Comparison of ENCODE assay signal across 8 cellular contexts in the genomic region with DNA sequence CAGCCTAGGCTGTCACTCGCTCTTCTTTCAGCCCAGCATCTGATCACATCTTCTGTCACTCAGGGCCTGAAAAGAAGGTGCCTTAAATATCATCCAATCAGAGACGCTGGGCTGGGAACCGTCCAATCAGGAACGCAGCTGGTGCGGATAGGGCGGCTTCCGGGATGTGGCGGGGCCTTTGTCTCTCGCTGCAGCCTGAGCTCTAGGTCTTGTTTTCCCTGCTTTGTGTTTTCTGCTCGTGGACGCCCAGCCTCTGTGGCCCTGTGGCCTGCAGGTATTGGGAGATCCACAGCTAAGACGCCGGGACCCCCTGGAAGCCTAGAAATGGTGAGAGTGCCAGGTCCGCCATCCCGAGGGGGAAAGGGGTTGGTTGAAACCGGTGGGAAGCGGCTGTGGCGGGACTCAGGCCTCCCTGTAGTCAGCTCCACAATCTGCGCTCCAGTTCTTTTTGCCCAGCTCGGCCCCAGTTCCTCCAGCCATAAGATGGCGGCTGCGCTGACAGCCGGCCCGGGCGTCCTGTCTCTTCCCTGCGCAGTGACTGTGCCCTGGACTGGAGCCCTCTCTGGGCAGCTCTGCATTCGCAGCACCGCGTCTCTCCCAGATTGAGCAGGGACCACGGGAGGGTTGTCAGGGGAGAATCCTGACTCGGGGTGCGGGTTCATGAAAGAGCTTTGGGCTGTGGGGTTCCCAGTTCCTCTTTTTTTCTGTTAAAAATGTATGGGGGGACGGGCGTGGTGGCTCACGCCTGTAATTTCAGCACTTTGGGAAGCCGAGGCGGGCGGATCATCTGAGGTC. TPM values are rescaled to one million over a fixed set of nuclear protein-coding genes. Genes with fewer than 3 reads are reported as not detected.
DNase-seq lines count a peak whose midpoint lies in the region; ATAC-seq and FAIRE-seq lines count a peak whose summit lies in the region.

TSS of gene ZNF85 (plus strand) at position 175 of the 795 bp plus-strand sequence. CDS start at position 325, 150 bp downstream.

- FAIRE-seq in frontal cortex (lab: Jason Lieb, UNC), result peak; percentile 84

- H3K4me1 Mint-ChIP-seq in IgD-negative memory B cell, result peaks cover 8 to 21% (median 11%) of the 10 kb centered on the region in 3 donors

- H3K36me3 ChIP-seq in SJCRH30 (peaks cover 9% of the 10 kb centered on the region), neuronal stem cell (replicated peaks in 1 of 2; ENCODE audit: control insufficient read depth in 2 of 2, insufficient read depth in 2 of 2, low read length in 2 of 2) (peaks cover 1 to 38% of the 10 kb centered on the region in 2 donors), subcutaneous abdominal adipose tissue (ENCODE audit: control insufficient read depth in 5 of 5, insufficient read depth in 5 of 5, low read length in 5 of 5) (peaks cover 0 to under 1% (median 0%) of the 10 kb centered on the region in 5 donors)

- peak within 1 kb of the TSS; percentile 97 for H3K18ac ChIP-seq in neuronal stem cell (ENCODE audit: low read length)

- no peak within 1 kb of the TSS for H2BK120ac ChIP-seq in neuronal stem cell (ENCODE audit: low read depth, low read length)

- H3K79me1 ChIP-seq in neuronal stem cell (ENCODE audit: low read depth, low read length), result peaks cover 2% of the 10 kb centered on the region

- H3K27me3 ChIP-seq in SJCRH30, result no peaks in the 10 kb centered on the region
- H3K27me3 ChIP-seq in neuronal stem cell (ENCODE audit: control insufficient read depth in 3 of 3, insufficient read depth in 3 of 3, low read depth in 1 of 3, low read length in 3 of 3), result no peaks in the 10 kb centered on the region
- no peaks in the 10 kb centered on the region for H3K27me3 ChIP-seq in subcutaneous abdominal adipose tissue (ENCODE audit: control insufficient read depth in 5 of 5, insufficient read depth in 4 of 5, low read length in 5 of 5)

- H3K9ac ChIP-seq in neuronal stem cell (ENCODE audit: low read depth, low read length, poor library complexity), result peak within 1 kb of the TSS; percentile 90
- peak within 1 kb of the TSS; percentile 73 to 90 (median 85) for H3K9ac ChIP-seq in subcutaneous abdominal adipose tissue (ENCODE audit: low read length in 5 of 5)

- no peak within 1 kb of the TSS for H4K91ac ChIP-seq in neuronal stem cell (ENCODE audit: low read depth, low read length, poor library complexity)

- peak within 1 kb of the TSS; percentile 47 for H3K4me2 ChIP-seq in neuronal stem cell (ENCODE audit: insufficient read depth, low read length, poor library complexity, severe bottlenecking)

- no peak within 1 kb of the TSS for H3K4ac ChIP-seq in neuronal stem cell (ENCODE audit: low read length)

- no peak within 1 kb of the TSS for H4K8ac ChIP-seq in neuronal stem cell (ENCODE audit: low read depth, low read length)

- H3K4me3 Mint-ChIP-seq in IgD-negative memory B cell, result peak within 1 kb of the TSS; percentile 92 to 98 (median 96)

- H3K36me3 Mint-ChIP-seq in IgD-negative memory B cell, result peaks cover 2% of the 10 kb centered on the region

- no peaks in the 10 kb centered on the region for H3K27me3 Mint-ChIP-seq in IgD-negative memory B cell

- H2BK5ac ChIP-seq in neuronal stem cell (ENCODE audit: low read length), result peak within 1 kb of the TSS; percentile 96

- H3K9me3 ChIP-seq in SJCRH30 (replicated peaks) (peaks cover 8% of the 10 kb centered on the region; the same call in 1 of the 2 replicates), neuronal stem cell (replicated peaks in 1 of 2; ENCODE audit: control insufficient read depth in 2 of 2, insufficient read depth in 1 of 2, low read depth in 1 of 2, low read length in 2 of 2) (peaks cover 0 to 39% of the 10 kb centered on the region in 2 donors), subcutaneous abdominal adipose tissue (ENCODE audit: control insufficient read depth in 5 of 5, low read length in 5 of 5) (no peaks in the 10 kb centered on the region)

- H3K4me3 ChIP-seq in SJCRH30 (peak within 1 kb of the TSS; percentile 81), neuronal stem cell (ENCODE audit: low read length in 2 of 2) (peak within 1 kb of the TSS; percentile 78 to 93), subcutaneous abdominal adipose tissue (ENCODE audit: low read depth in 1 of 5, low read length in 5 of 5) (peak within 1 kb of the TSS; percentile 83 to 94 (median 89))

- peak within 1 kb of the TSS; percentile 81 for H3K23ac ChIP-seq in neuronal stem cell (ENCODE audit: low read depth, low read length, poor library complexity)

- H3K14ac ChIP-seq in neuronal stem cell (ENCODE audit: low read length), result peak within 1 kb of the TSS; percentile 99

- H3K27ac Mint-ChIP-seq in IgD-negative memory B cell, result peak within 1 kb of the TSS; percentile 89 to 98 (median 97)

- no peak within 1 kb of the TSS for H2BK12ac ChIP-seq in neuronal stem cell (ENCODE audit: low read length)

- peak; percentile 96 for DNase-seq in DMS 273 (lab: John Stamatoyannopoulos, UW; ENCODE audit: unreplicated experiment)
- peak; percentile 92 to 96 for DNase-seq in SJCRH30
- peak; percentile 91 for DNase-seq in activated naive CD4-positive, alpha-beta T cell treated with Interleukin-2 at 50 U/mL for 16 hours
- peak; percentile 40 to 69 for DNase-seq in frontal cortex (ENCODE audit: low spot score in 2 of 2)
- peak; percentile 94 for DNase-seq in neuronal stem cell (ENCODE audit: low spot score)

- peak within 1 kb of the TSS; percentile 49 for H2BK15ac ChIP-seq in neuronal stem cell (ENCODE audit: low read length)

- H3K27ac ChIP-seq in SJCRH30, result peak within 1 kb of the TSS; percentile 90
- H3K27ac ChIP-seq in neuronal stem cell (replicated peaks; ENCODE audit: low read length), result peak within 1 kb of the TSS; percentile 97
- H3K27ac ChIP-seq in subcutaneous abdominal adipose tissue (ENCODE audit: low read depth, low read length), result peak within 1 kb of the TSS; percentile 62

- peak within 1 kb of the TSS; percentile 89 for H2AFZ ChIP-seq in neuronal stem cell (ENCODE audit: low read length)

- H3K4me1 ChIP-seq in SJCRH30 (no peaks in the 10 kb centered on the region; the same call in 1 of the 2 replicates), neuronal stem cell (ENCODE audit: control insufficient read depth in 2 of 2, insufficient read depth in 1 of 2, low read depth in 1 of 2, low read length in 2 of 2) (no peaks in the 10 kb centered on the region), subcutaneous abdominal adipose tissue (ENCODE audit: control insufficient read depth in 5 of 5, insufficient read depth in 5 of 5, low read length in 5 of 5) (peaks cover 0 to 17% (median 5%) of the 10 kb centered on the region in 5 donors)

- no peaks in the 10 kb centered on the region for H3K9me3 Mint-ChIP-seq in IgD-negative memory B cell

- peak; percentile 96 for ATAC-seq in GM21526 (IDR thresholded peaks at IDR 0.05; ENCODE audit: low FRiP score, unreplicated experiment)

- WGBS in neuronal stem cell (ENCODE audit: extremely low coverage in 2 of 2, insufficient read length in 2 of 2, insufficient replicate concordance in 1 of 2), 2 donors, result no CpG with 5 or more reads among the region's 38 CpGs

- H2AK5ac ChIP-seq in neuronal stem cell (ENCODE audit: low read depth, low read length), result peak within 1 kb of the TSS; percentile 19

RNA-seq across cellular contexts. Expression of gene ZNF85, which starts in this region (rescaled TPM):
- 11.7 TPM for polyA plus RNA-seq in IgD-negative memory B cell
- total RNA-seq in SJCRH30 (2014; rRNA removed; shearing (Covaris generic)), result 33.8 and 35.4 TPM in 2 replicates
- total RNA-seq in frontal cortex, result 26.9 TPM
- polyA plus RNA-seq in neuronal stem cell (2013, experiment 1 of 2), result 22.7 TPM
- polyA plus RNA-seq in neuronal stem cell (2013, experiment 2 of 2), result 23.0 TPM

Comparison
In these comparisons a context has a peak if more than half of its experiments do, and no peak if none do; other contexts are left out.
1. Peak in every context shown above with its lines: DNase-seq, ATAC-seq, H3K4me3 ChIP-seq and H3K27ac ChIP-seq.